Comparison of ENCODE assay signal across 24 cellular contexts in genomic region chr7:74221713-74222112, GRCh38. TPM values are rescaled to one million over a fixed set of nuclear protein-coding genes. Genes with fewer than 3 reads are reported as not detected.
DNase-seq lines count a peak whose midpoint lies in the region; ATAC-seq, FAIRE-seq and TF ChIP-seq lines count a peak whose summit lies in the region.
"Had no signal": no experiment of that assay in that cellular context is flagged by ENCODE, and none has a peak within 500 bp of the region (broad histone marks: within the 10 kb centered on the region; RNA-seq: fewer than 3 reads in every experiment).

No MANE protein-coding gene starts in this region.

- no peak overlapping the region for H3T11ph ChIP-seq in H9 (ENCODE audit: low read length)

- no peak overlapping the region for H4K91ac ChIP-seq in H9 (ENCODE audit: insufficient read length, low read depth, low read length)

- no peak overlapping the region for H3K23ac ChIP-seq in H9 (ENCODE audit: insufficient read length, low read depth, low read length)

- H3K27ac Mint-ChIP-seq in H9 (peak overlapping the region; percentile 18 to 79 (median 47); a peak in 3 of 7 replicates), naive B cell (peak overlapping the region in 4 of 6 donors; percentile 44 to 94 (median 88))
- H3K27ac Mint-ChIP-seq: CD4-positive, alpha-beta T cell; GM23338 had no signal

- H4K20me1 ChIP-seq in HepG2 (ENCODE audit: insufficient read depth, low read length) (no peaks in the 10 kb centered on the region), H9 (ENCODE audit: control insufficient read depth, insufficient read depth, insufficient read length) (peaks cover 3% of the 10 kb centered on the region)

- TF ChIP-seq POLR2A in HepG2 (IDR thresholded peaks at IDR 0.05; ENCODE audit: insufficient read depth in 1 of 2, low read depth in 2 of 2, low read length in 2 of 2) (no peak), right lobe of liver (IDR thresholded peaks at IDR 0.05) (no peak)

- no peak overlapping the region for H2BK120ac ChIP-seq in H9 (ENCODE audit: low read depth, low read length, poor library complexity, severe bottlenecking)

- ATAC-seq in HepG2 (no peak), right lobe of liver (no peak), naive B cell (ENCODE audit: low read depth in 2 of 2) (no peak), HG02840 (IDR thresholded peaks at IDR 0.05; ENCODE audit: low FRiP score, unreplicated experiment) (no peak)
- ATAC-seq: GM23338, HCT116, K562 had no signal

- H2BK12ac ChIP-seq in H9 (ENCODE audit: insufficient read length, low read depth, low read length): no peak overlapping the region

- no peak overlapping the region for H3K9ac ChIP-seq in HepG2 (ENCODE audit: insufficient read depth, low read depth, low read length)
- H3K9ac ChIP-seq in H9 (ENCODE audit: extremely low read depth, insufficient read length, low read length): no peak overlapping the region

- H3K4me1 ChIP-seq in HepG2 (ENCODE audit: insufficient read depth, low read length) (peaks cover 25% of the 10 kb centered on the region), right lobe of liver (peaks cover 0 to 17% (median 3%) of the 10 kb centered on the region in 4 donors), H9 (ENCODE audit: insufficient read depth, low read length) (no peaks in the 10 kb centered on the region)
- H3K4me1 ChIP-seq: BE2C had no signal

- H3K9me3 Mint-ChIP-seq in H9 (no peaks in the 10 kb centered on the region), naive B cell (no peaks in the 10 kb centered on the region)
- H3K9me3 Mint-ChIP-seq: CD4-positive, alpha-beta T cell; GM23338 had no signal

- in situ Hi-C loops in HepG2 (cut with HindIII; ENCODE audit: extremely low pct_ligation_motif_present, low pct_unique_long_range_greater_than_20kb): loop anchor here (25.0 kb wide), 1 partner anchor 341 kb away; no protein-coding TSS in a partner anchor

- H2BK5ac ChIP-seq in H9 (ENCODE audit: insufficient read length, low read length): no peak overlapping the region

- H2BK20ac ChIP-seq in H9 (ENCODE audit: low read depth, low read length, poor library complexity, severe bottlenecking): no peak overlapping the region

- no peak overlapping the region for H3K56ac ChIP-seq in H9 (ENCODE audit: insufficient read length, low read depth, low read length)

- H3K4me1 Mint-ChIP-seq in H9 (peaks cover 7 to 13% of the 10 kb centered on the region in 2 experiments; a peak in 1 of 4 replicates), naive B cell (peaks cover 30 to 68% (median 60%) of the 10 kb centered on the region in 3 donors)
- H3K4me1 Mint-ChIP-seq: GM23338 had no signal

- H3K27me3 ChIP-seq in HepG2 (ENCODE audit: control insufficient read depth in 1 of 2, insufficient read depth in 2 of 2, low read length in 2 of 2) (no peaks in the 10 kb centered on the region; a peak in 2 of 5 replicates), right lobe of liver (no peaks in the 10 kb centered on the region), H9 (ENCODE audit: insufficient read depth, low read length) (no peaks in the 10 kb centered on the region)
- H3K27me3 ChIP-seq: BE2C had no signal

- TF ChIP-seq CTCF in HepG2 (CRISPR knock-in tag; IDR thresholded peaks at IDR 0.05): no peak
- no peak for TF ChIP-seq CTCF in right lobe of liver (IDR thresholded peaks at IDR 0.05)
- no peak for TF ChIP-seq CTCF in H9 (conservative IDR thresholded peaks at IDR 0.05)

- no peak for DNase-seq in HepG2 (ENCODE audit: low spot score)
- DNase-seq in right lobe of liver: no peak
- no peak for DNase-seq in H9
- no peak for DNase-seq in naive B cell
- DNase-seq in ecto neural progenitor cell (ENCODE audit: low spot score): no peak
- no peak for DNase-seq in effector CD4-positive, alpha-beta T cell
- DNase-seq: BE2C; CD4-positive, alpha-beta T cell; COR-L47; DMS79; MM.1S; NCI-H1048; NCI-H1417 treated with DMSO at 0.1 percent for 48 hours; NCI-H187 treated with DMSO at 0.1 percent for 48 hours; NCI-H2107; NCI-H446 treated with DMSO at 0.1 percent for 48 hours; NCI-H526 treated with DMSO at 0.1 percent for 48 hours; SHP77 had no signal

- H3K27me3 Mint-ChIP-seq in H9 (ENCODE audit: low read depth): peaks cover 5% of the 10 kb centered on the region
- no peaks in the 10 kb centered on the region for H3K27me3 Mint-ChIP-seq in naive B cell
- H3K27me3 Mint-ChIP-seq: CD4-positive, alpha-beta T cell had no signal

- H2AFZ ChIP-seq in HepG2 (ENCODE audit: low read length) (no peak overlapping the region), H9 (ENCODE audit: low read length) (no peak overlapping the region)
- H2AFZ ChIP-seq: GM23338 had no signal

- H3K36me3 Mint-ChIP-seq in H9 (ENCODE audit: insufficient read depth in 1 of 3, low read depth in 3 of 3): peaks cover 4 to 14% (median 10%) of the 10 kb centered on the region in 3 experiments
- peaks cover 9 to 12% of the 10 kb centered on the region in 2 donors for H3K36me3 Mint-ChIP-seq in naive B cell

- POLR2A ChIA-PET in HepG2 (lab: Yijun Ruan, JAX): interaction anchor here (1.2 kb wide), 1 partner anchor 48 kb away, joined by 3 read pairs; no protein-coding TSS in a partner anchor

- no peak overlapping the region for H2BK15ac ChIP-seq in H9 (ENCODE audit: low read depth, low read length)

- no peak overlapping the region for H3K18ac ChIP-seq in H9 (ENCODE audit: insufficient read length, low read depth, low read length)

- 93% methylated on average over 11 of the region's 11 CpGs for WGBS in HepG2 (ENCODE audit: low lambda C conversion rate)
- WGBS in right lobe of liver (ENCODE audit: insufficient coverage, low coverage, low lambda C conversion rate, missing lambda C conversion rate): 93% methylated on average over 8 of the region's 11 CpGs
- WGBS in H9 (ENCODE audit: extremely low coverage, insufficient read length, low lambda C conversion rate): no CpG with 5 or more reads among the region's 11 CpGs

- H3K79me2 ChIP-seq in HepG2 (ENCODE audit: insufficient read depth, low read length) (no peaks in the 10 kb centered on the region), H9 (ENCODE audit: insufficient read depth, low read length) (no peaks in the 10 kb centered on the region)

- no peak overlapping the region for H4K5ac ChIP-seq in H9 (ENCODE audit: insufficient read length, low read depth, low read length)

- no TSS peak for BruUV-seq in HepG2 (replicated peaks; lab: Mats Ljungman, UMichigan)

- H3K4me2 ChIP-seq in HepG2 (ENCODE audit: low read depth, low read length) (no peak overlapping the region), H9 (ENCODE audit: insufficient read depth, insufficient read length, low read length) (no peak overlapping the region)
- H3K4me2 ChIP-seq: GM23338 had no signal

- H2AK5ac ChIP-seq in H9 (ENCODE audit: insufficient read length, low read length): no peak overlapping the region

- H3K4me3 ChIP-seq in HepG2 (replicated peaks in 1 of 3; ENCODE audit: insufficient read depth in 1 of 3, low read depth in 2 of 3, low read length in 3 of 3) (no peak overlapping the region), right lobe of liver (no peak overlapping the region)
- H3K4me3 ChIP-seq: GM23338, K562 had no signal

- H3K23me2 ChIP-seq in H9 (ENCODE audit: insufficient read length, low read depth, low read length, poor library complexity, severe bottlenecking): no peaks in the 10 kb centered on the region

- H3K27ac ChIP-seq in HepG2 (ENCODE audit: extremely low read length, insufficient read depth, low read length) (peak overlapping the region; percentile 18), right lobe of liver (peak overlapping the region in 1 of 3 donors; percentile 49), H9 (ENCODE audit: insufficient read length, low read depth, low read length) (no peak overlapping the region)

- H4K8ac ChIP-seq in H9 (replicated peaks; ENCODE audit: insufficient read length, low read depth, low read length): no peak overlapping the region

- H3K9me3 ChIP-seq in HepG2 (ENCODE audit: low read length) (no peaks in the 10 kb centered on the region), right lobe of liver (no peaks in the 10 kb centered on the region), H9 (ENCODE audit: control insufficient read depth, low read depth, low read length) (no peaks in the 10 kb centered on the region)
- H3K9me3 ChIP-seq: BE2C had no signal

- H3K4ac ChIP-seq in H9 (ENCODE audit: low read depth, low read length): no peak overlapping the region

- no peak overlapping the region for H3K14ac ChIP-seq in H9 (ENCODE audit: insufficient read depth, low read length)

- intact Hi-C loops in HepG2 (cut with micrococcal nuclease; ENCODE audit: unreplicated experiment): no loop called here
- intact Hi-C loops in right lobe of liver (cut with DNase I): no loop called here

- no peak for FAIRE-seq in HepG2 (lab: Jason Lieb, UNC)
- FAIRE-seq: A204.1, GM18507, K562 had no signal

- TF ChIP-seq RAD21 in HepG2 (CRISPR knock-in tag; IDR thresholded peaks at IDR 0.05): no peak

- CTCF ChIA-PET in HepG2 (lab: Yijun Ruan, JAX; ENCODE audit: low intra/inter-chr PET ratio, low total read pairs): interaction anchor here (1.2 kb wide), 1 partner anchor 15 kb away, joined by 5 read pairs; no protein-coding TSS in a partner anchor

- no peak overlapping the region for H3K4me3 Mint-ChIP-seq in H9
- H3K4me3 Mint-ChIP-seq in naive B cell: no peak overlapping the region
- H3K4me3 Mint-ChIP-seq: CD4-positive, alpha-beta T cell; GM23338 had no signal

- TF ChIP-seq EP300 in HepG2 (IDR thresholded peaks at IDR 0.05; ENCODE audit: low read depth in 2 of 2, low read length in 2 of 2) (no peak), HepG2 (CRISPR knock-in tag; IDR thresholded peaks at IDR 0.05; ENCODE audit: borderline replicate concordance) (no peak)

- peaks cover 0 to 3% of the 10 kb centered on the region in 2 experiments; a peak in 1 of 5 replicates for H3K36me3 ChIP-seq in HepG2 (replicated peaks in 1 of 2; ENCODE audit: control insufficient read depth in 1 of 2, insufficient read depth in 2 of 2, low read length in 2 of 2)
- no peaks in the 10 kb centered on the region for H3K36me3 ChIP-seq in right lobe of liver
- H3K36me3 ChIP-seq: BE2C had no signal

- H3K79me1 ChIP-seq in H9 (ENCODE audit: insufficient read depth, low read depth, low read length, poor library complexity, severe bottlenecking): no peaks in the 10 kb centered on the region

RNA-seq across cellular contexts. Expression of gene LAT2, which starts 11.9 kb away (rescaled TPM):
- total RNA-seq in HepG2 (2016; rRNA removed; fragmentation: Illumina TruSeq; extraction: Trizol) (0.83 and 1.00 TPM in 2 replicates), right lobe of liver (10 to 100 TPM in 1 of 6 experiments, 1 to 10 TPM in 5; 3.8 to 10.6 (median 6.6) TPM), H9 (2021) (0.50 and 0.66 TPM in 2 replicates)
- total RNA-seq in HepG2 (2016; cell fraction: cytosol; rRNA removed; fragmentation: Illumina TruSeq; extraction: Trizol; ENCODE audit: low read depth): 0.18 and 0.20 TPM in 2 replicates
- 0.93 and 0.97 TPM in 2 replicates for total RNA-seq in HepG2 (2016; cell fraction: insoluble cytoplasmic fraction; rRNA removed; fragmentation: Illumina TruSeq; extraction: Trizol)
- total RNA-seq in HepG2 (2016; cell fraction: membrane; rRNA removed; fragmentation: Illumina TruSeq; extraction: Trizol): 0.31 and 0.43 TPM in 2 replicates
- 0.44 and 0.78 TPM in 2 replicates for total RNA-seq in HepG2 (2016; cell fraction: nucleus; rRNA removed; fragmentation: Illumina TruSeq; extraction: Trizol)
- polyA plus RNA-seq in HepG2 (2011; rRNA removed) (0.75 and 0.95 TPM in 2 replicates), naive B cell (ENCODE audit: low read depth in 6 of 6) (100 to 1,000 TPM; 394 to 597 (median 466) TPM)
- 0.67 and 0.77 TPM in 2 replicates for polyA plus RNA-seq in HepG2 (2011; cell fraction: cytosol; rRNA removed)
- polyA plus RNA-seq in HepG2 (2011; cell fraction: nucleus; rRNA removed): 0.90 and 1.1 TPM in 2 replicates
- polyA plus RNA-seq in HepG2 (2012): 0.32 and 0.43 TPM in 2 replicates
- 0.17 and 0.32 TPM in 2 replicates for polyA plus RNA-seq in HepG2 (2016; cell fraction: cytosol; fragmentation: Illumina TruSeq; extraction: Trizol; ENCODE audit: low read depth)
- polyA plus RNA-seq in HepG2 (2016; cell fraction: insoluble cytoplasmic fraction; fragmentation: Illumina TruSeq; extraction: Trizol; ENCODE audit: low read depth): 0.59 and 1.4 TPM in 2 replicates
- polyA plus RNA-seq in HepG2 (2016; cell fraction: membrane; fragmentation: Illumina TruSeq; extraction: Trizol; ENCODE audit: low read depth): 0.66 and 0.90 TPM in 2 replicates
- polyA plus RNA-seq in HepG2 (2016; cell fraction: nucleus; fragmentation: Illumina TruSeq; extraction: Trizol; ENCODE audit: insufficient read depth, low read depth): 0.67 and 2.3 TPM in 2 replicates
- polyA minus RNA-seq in HepG2 (2011; rRNA and poly(A)+ RNA removed; ENCODE audit: low replicate concordance): 0.62 and 1.2 TPM in 2 replicates
- not detected in 2 replicates for polyA minus RNA-seq in HepG2 (2011; cell fraction: cytosol; rRNA and poly(A)+ RNA removed)
- polyA minus RNA-seq in HepG2 (2011; cell fraction: nucleus; rRNA and poly(A)+ RNA removed): 0.25 TPM in 1 of 2 replicates, not detected in the other
- total RNA-seq: GM23338 had no signal

RNA-seq across cellular contexts. Expression of gene RFC2, which starts 32.5 kb away (rescaled TPM):
- 43.5 and 51.2 TPM in 2 replicates for total RNA-seq in HepG2 (2016; rRNA removed; fragmentation: Illumina TruSeq; extraction: Trizol)
- total RNA-seq in HepG2 (2016; cell fraction: cytosol; rRNA removed; fragmentation: Illumina TruSeq; extraction: Trizol; ENCODE audit: low read depth): 22.7 TPM in 2 replicates
- total RNA-seq in HepG2 (2016; cell fraction: insoluble cytoplasmic fraction; rRNA removed; fragmentation: Illumina TruSeq; extraction: Trizol): 44.7 and 55.0 TPM in 2 replicates
- total RNA-seq in HepG2 (2016; cell fraction: membrane; rRNA removed; fragmentation: Illumina TruSeq; extraction: Trizol): 29.4 and 29.5 TPM in 2 replicates
- total RNA-seq in HepG2 (2016; cell fraction: nucleus; rRNA removed; fragmentation: Illumina TruSeq; extraction: Trizol): 16.1 and 16.4 TPM in 2 replicates
- polyA plus RNA-seq in HepG2 (2011; rRNA removed): 14.2 and 14.6 TPM in 2 replicates
- polyA plus RNA-seq in HepG2 (2011; cell fraction: cytosol; rRNA removed): 12.7 and 17.2 TPM in 2 replicates
- 4.5 TPM in 2 replicates for polyA plus RNA-seq in HepG2 (2011; cell fraction: nucleus; rRNA removed)
- 8.2 and 15.6 TPM in 2 replicates for polyA plus RNA-seq in HepG2 (2012)
- polyA plus RNA-seq in HepG2 (2016; cell fraction: cytosol; fragmentation: Illumina TruSeq; extraction: Trizol; ENCODE audit: low read depth): 20.5 and 22.0 TPM in 2 replicates
- 64.2 and 73.3 TPM in 2 replicates for polyA plus RNA-seq in HepG2 (2016; cell fraction: insoluble cytoplasmic fraction; fragmentation: Illumina TruSeq; extraction: Trizol; ENCODE audit: low read depth)
- polyA plus RNA-seq in HepG2 (2016; cell fraction: membrane; fragmentation: Illumina TruSeq; extraction: Trizol; ENCODE audit: low read depth): 28.2 TPM in 2 replicates
- polyA plus RNA-seq in HepG2 (2016; cell fraction: nucleus; fragmentation: Illumina TruSeq; extraction: Trizol; ENCODE audit: insufficient read depth, low read depth): 27.9 and 32.8 TPM in 2 replicates
- polyA minus RNA-seq in HepG2 (2011; rRNA and poly(A)+ RNA removed; ENCODE audit: low replicate concordance): 19.7 and 106 TPM in 2 replicates
- polyA minus RNA-seq in HepG2 (2011; cell fraction: cytosol; rRNA and poly(A)+ RNA removed): 11.3 and 12.6 TPM in 2 replicates
- polyA minus RNA-seq in HepG2 (2011; cell fraction: nucleus; rRNA and poly(A)+ RNA removed): 9.6 and 11.5 TPM in 2 replicates
- total RNA-seq in right lobe of liver: 10 to 100 TPM in 5 of 6 experiments, 1 to 10 TPM in 1; 8.0 to 21.3 (median 12.2) TPM
- 73.6 and 76.6 TPM in 2 replicates for total RNA-seq in H9 (2021)
- 10 to 100 TPM; 42.7 to 61.4 (median 51.9) TPM for polyA plus RNA-seq in naive B cell (ENCODE audit: low read depth in 6 of 6)

RNA-seq across cellular contexts. Expression of gene EIF4H, which starts 47.6 kb away (rescaled TPM):
- total RNA-seq in HepG2 (2016; rRNA removed; fragmentation: Illumina TruSeq; extraction: Trizol): 321 and 356 TPM in 2 replicates
- 23.2 and 29.3 TPM in 2 replicates for total RNA-seq in HepG2 (2016; cell fraction: cytosol; rRNA removed; fragmentation: Illumina TruSeq; extraction: Trizol; ENCODE audit: low read depth)
- total RNA-seq in HepG2 (2016; cell fraction: insoluble cytoplasmic fraction; rRNA removed; fragmentation: Illumina TruSeq; extraction: Trizol): 329 and 330 TPM in 2 replicates
- 89.4 and 96.4 TPM in 2 replicates for total RNA-seq in HepG2 (2016; cell fraction: membrane; rRNA removed; fragmentation: Illumina TruSeq; extraction: Trizol)
- total RNA-seq in HepG2 (2016; cell fraction: nucleus; rRNA removed; fragmentation: Illumina TruSeq; extraction: Trizol): 126 and 145 TPM in 2 replicates
- 200 and 232 TPM in 2 replicates for polyA plus RNA-seq in HepG2 (2011; rRNA removed)
- polyA plus RNA-seq in HepG2 (2011; cell fraction: cytosol; rRNA removed): 246 and 252 TPM in 2 replicates
- 96.2 and 102 TPM in 2 replicates for polyA plus RNA-seq in HepG2 (2011; cell fraction: nucleus; rRNA removed)
- polyA plus RNA-seq in HepG2 (2012): 170 and 183 TPM in 2 replicates
- polyA plus RNA-seq in HepG2 (2016; cell fraction: cytosol; fragmentation: Illumina TruSeq; extraction: Trizol; ENCODE audit: low read depth): 19.6 and 20.9 TPM in 2 replicates
- polyA plus RNA-seq in HepG2 (2016; cell fraction: insoluble cytoplasmic fraction; fragmentation: Illumina TruSeq; extraction: Trizol; ENCODE audit: low read depth): 319 and 333 TPM in 2 replicates
- 53.6 and 62.6 TPM in 2 replicates for polyA plus RNA-seq in HepG2 (2016; cell fraction: membrane; fragmentation: Illumina TruSeq; extraction: Trizol; ENCODE audit: low read depth)
- polyA plus RNA-seq in HepG2 (2016; cell fraction: nucleus; fragmentation: Illumina TruSeq; extraction: Trizol; ENCODE audit: insufficient read depth, low read depth): 181 and 191 TPM in 2 replicates
- 265 and 269 TPM in 2 replicates for polyA minus RNA-seq in HepG2 (2011; rRNA and poly(A)+ RNA removed; ENCODE audit: low replicate concordance)
- polyA minus RNA-seq in HepG2 (2011; cell fraction: cytosol; rRNA and poly(A)+ RNA removed): 130 and 142 TPM in 2 replicates
- 82.8 and 86.5 TPM in 2 replicates for polyA minus RNA-seq in HepG2 (2011; cell fraction: nucleus; rRNA and poly(A)+ RNA removed)
- 100 to 1,000 TPM; 117 to 128 (median 118) TPM for total RNA-seq in right lobe of liver
- total RNA-seq in H9 (2021): 363 and 367 TPM in 2 replicates
- polyA plus RNA-seq in naive B cell (ENCODE audit: low read depth in 6 of 6): 100 to 1,000 TPM; 185 to 247 (median 209) TPM
